In the genomic region with DNA sequence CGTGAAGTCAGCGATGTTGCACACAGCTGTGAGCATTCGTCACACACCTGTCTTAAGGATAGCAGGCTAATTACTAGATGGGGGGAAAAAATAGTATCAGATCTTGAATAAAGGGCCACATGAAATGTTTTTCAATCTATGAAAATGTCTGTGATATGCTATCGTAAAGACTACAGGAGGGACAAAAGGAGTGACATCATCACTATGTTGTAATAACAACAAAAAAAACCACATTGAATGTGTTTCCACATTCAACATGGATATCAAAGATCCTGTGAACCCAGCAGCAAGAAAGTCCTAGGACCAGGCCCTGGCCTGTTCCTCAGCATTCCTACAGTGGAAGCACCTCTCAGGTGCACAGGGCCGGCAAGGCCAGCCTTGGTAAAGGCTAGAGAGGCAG, we compare ENCODE assay signal across 18 cellular contexts.
"Had no signal": no experiment of that assay in that cellular context is flagged by ENCODE, and none has a peak within 500 bp of the region (broad histone marks: within the 10 kb centered on the region; RNA-seq: fewer than 3 reads in every experiment).

No MANE protein-coding gene starts in this region.

- H3K4me1 Mint-ChIP-seq: activated naive CD8-positive, alpha-beta T cell treated with anti-CD3 and anti-CD28 coated beads, Interleukin-2, amount 10 ng/mL, durations not matched to agents 7 days and 5 days; stimulated activated effector memory CD8-positive, alpha-beta T cell treated with anti-CD3 and anti-CD28 coated beads, Interleukin-12 subunit alpha, Interleukin-12 subunit beta, amount 100 ng/mL, for 72 hours had no signal

- H3K4me3 ChIP-seq: ascending aorta, coronary artery, SJCRH30, smooth muscle cell, upper lobe of right lung had no signal

- H3K27ac ChIP-seq: ascending aorta, coronary artery, epithelial cell of prostate, foreskin keratinocyte, parathyroid adenoma, SJCRH30, upper lobe of right lung had no signal

- H3K4me3 Mint-ChIP-seq: activated CD4-positive, alpha-beta memory T cell treated with anti-CD3 and anti-CD28 coated beads for 36 hours; activated naive CD8-positive, alpha-beta T cell treated with anti-CD3 and anti-CD28 coated beads, Interleukin-2, amount 10 ng/mL, durations not matched to agents 7 days and 5 days; activated T-cell treated with anti-CD3 and anti-CD28 coated beads, Interleukin-2, amount 50 U/mL, for 4 hours; stimulated activated effector memory CD8-positive, alpha-beta T cell treated with anti-CD3 and anti-CD28 coated beads, Interleukin-12 subunit alpha, Interleukin-12 subunit beta, amount 100 ng/mL, for 72 hours; T-helper 2 cell treated with Interferon-gamma antibody and Interleukin-4, amounts not matched to agents 5 μg/mL and 100 μg/mL, for 36 hours had no signal

- ATAC-seq: activated T-cell treated with anti-CD3 and anti-CD28 coated beads, Interleukin-2, amount 50 U/mL, for 4 hours; foreskin keratinocyte; stimulated activated effector memory CD8-positive, alpha-beta T cell treated with anti-CD3 and anti-CD28 coated beads, Interleukin-12 subunit alpha, Interleukin-12 subunit beta, amount 100 ng/mL, for 72 hours had no signal

- H3K27ac Mint-ChIP-seq: activated CD4-positive, alpha-beta memory T cell treated with anti-CD3 and anti-CD28 coated beads for 36 hours; activated naive CD8-positive, alpha-beta T cell treated with anti-CD3 and anti-CD28 coated beads, Interleukin-2, amount 10 ng/mL, durations not matched to agents 7 days and 5 days; stimulated activated effector memory CD8-positive, alpha-beta T cell treated with anti-CD3 and anti-CD28 coated beads, Interleukin-12 subunit alpha, Interleukin-12 subunit beta, amount 100 ng/mL, for 72 hours; T-helper 2 cell treated with Interferon-gamma antibody and Interleukin-4, amounts not matched to agents 5 μg/mL and 100 μg/mL, for 36 hours had no signal

- H3K9me3 Mint-ChIP-seq: activated CD4-positive, alpha-beta memory T cell treated with anti-CD3 and anti-CD28 coated beads for 36 hours; activated naive CD8-positive, alpha-beta T cell treated with anti-CD3 and anti-CD28 coated beads, Interleukin-2, amount 10 ng/mL, durations not matched to agents 7 days and 5 days; activated T-cell treated with anti-CD3 and anti-CD28 coated beads, Interleukin-2, amount 50 U/mL, for 4 hours; stimulated activated effector memory CD8-positive, alpha-beta T cell treated with anti-CD3 and anti-CD28 coated beads, Interleukin-12 subunit alpha, Interleukin-12 subunit beta, amount 100 ng/mL, for 72 hours; T-helper 2 cell treated with Interferon-gamma antibody and Interleukin-4, amounts not matched to agents 5 μg/mL and 100 μg/mL, for 36 hours had no signal

- DNase-seq: activated CD4-positive, alpha-beta memory T cell treated with anti-CD3 and anti-CD28 coated beads for 36 hours; activated CD4-positive, CD25-positive, alpha-beta regulatory T cell treated with anti-CD3 and anti-CD28 coated beads, Interleukin-2, amount 50 U/mL, for 72 hours; activated gamma-delta T cell treated with Interleukin-2 at 50 U/mL for 16 hours; activated naive CD8-positive, alpha-beta T cell treated with anti-CD3 and anti-CD28 coated beads, Interleukin-2, amount 10 ng/mL, durations not matched to agents 7 days and 5 days; activated T-cell treated with anti-CD3 and anti-CD28 coated beads, Interleukin-2, amount 50 U/mL, for 4 hours; effector memory CD4-positive, alpha-beta T cell; foreskin keratinocyte; kidney; retina; upper lobe of right lung had no signal

- H3K27me3 Mint-ChIP-seq: activated CD4-positive, alpha-beta memory T cell treated with anti-CD3 and anti-CD28 coated beads for 36 hours; activated naive CD8-positive, alpha-beta T cell treated with anti-CD3 and anti-CD28 coated beads, Interleukin-2, amount 10 ng/mL, durations not matched to agents 7 days and 5 days had no signal

- H3K36me3 Mint-ChIP-seq: activated CD4-positive, alpha-beta memory T cell treated with anti-CD3 and anti-CD28 coated beads for 36 hours; activated naive CD8-positive, alpha-beta T cell treated with anti-CD3 and anti-CD28 coated beads, Interleukin-2, amount 10 ng/mL, durations not matched to agents 7 days and 5 days; stimulated activated effector memory CD8-positive, alpha-beta T cell treated with anti-CD3 and anti-CD28 coated beads, Interleukin-12 subunit alpha, Interleukin-12 subunit beta, amount 100 ng/mL, for 72 hours had no signal
